In the genomic region with DNA sequence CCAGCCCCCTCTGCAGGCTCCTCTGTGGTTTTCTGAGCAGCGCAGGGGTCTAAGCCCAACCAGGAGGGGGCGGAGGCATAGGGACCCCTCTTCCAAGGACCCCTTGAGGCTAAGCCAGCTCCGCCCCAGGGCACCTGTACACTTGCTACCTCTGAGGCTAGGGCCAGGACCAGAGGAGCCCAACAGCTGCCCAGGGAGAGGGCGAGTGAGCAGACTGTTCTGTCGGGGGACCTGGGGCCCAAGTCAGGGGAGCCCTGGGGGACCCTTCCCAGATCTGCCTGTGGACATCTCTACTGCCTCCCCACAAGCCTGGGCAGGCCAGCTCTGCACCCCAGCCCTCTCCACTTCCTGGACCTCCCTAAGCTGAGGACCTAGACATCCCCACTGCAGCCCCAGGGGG, we compare ENCODE assay signal across 16 cellular contexts. TPM values are rescaled to one million over a fixed set of nuclear protein-coding genes. Genes with fewer than 3 reads are reported as not detected.
DNase-seq lines count a peak whose midpoint lies in the region; ATAC-seq and TF ChIP-seq lines count a peak whose summit lies in the region.
"Had no signal": no experiment of that assay in that cellular context is flagged by ENCODE, and none has a peak within 500 bp of the region (broad histone marks: within the 10 kb centered on the region; RNA-seq: fewer than 3 reads in every experiment).

No MANE protein-coding gene starts in this region.

- peaks cover 14% of the 10 kb centered on the region for H3K4me1 Mint-ChIP-seq in activated T-cell treated with anti-CD3 and anti-CD28 coated beads, Interleukin-2, amount 50 U/mL, for 72 hours (ENCODE audit: low read depth)
- H3K4me1 Mint-ChIP-seq in Calu3 (ENCODE audit: low read depth, unreplicated experiment) = peaks cover 9% of the 10 kb centered on the region

- no peaks in the 10 kb centered on the region for H3K9me3 Mint-ChIP-seq in activated T-cell treated with anti-CD3 and anti-CD28 coated beads, Interleukin-2, amount 50 U/mL, for 72 hours
- H3K9me3 Mint-ChIP-seq in Calu3 (ENCODE audit: low read depth, unreplicated experiment) = no peaks in the 10 kb centered on the region
- H3K9me3 Mint-ChIP-seq: stimulated activated naive B cell treated with anti-CD40 and anti-IgM and Interleukin-4, amounts not matched to agents 10 μg/mL and 1 μg/mL and 100 μg/mL, for 72 hours had no signal

- intact Hi-C loops in Calu3 (cut with micrococcal nuclease; ENCODE audit: unreplicated experiment) = no loop called here

- H4K20me1 ChIP-seq in smooth muscle cell (ENCODE audit: low read depth) = peaks cover 21% of the 10 kb centered on the region

- H3K27ac ChIP-seq in RWPE2 (ENCODE audit: poor library complexity, severe bottlenecking) = no peak overlapping the region
- no peak overlapping the region for H3K27ac ChIP-seq in smooth muscle cell (ENCODE audit: low read depth)
- H3K27ac ChIP-seq: cardiac muscle cell, right lobe of liver, upper lobe of left lung had no signal

- no peak overlapping the region for H2AFZ ChIP-seq in smooth muscle cell (ENCODE audit: low read depth)

- no peak for DNase-seq in activated T-cell treated with anti-CD3 and anti-CD28 coated beads, Interleukin-2, amount 50 U/mL, for 72 hours
- DNase-seq in activated T-cell treated with anti-CD3 and anti-CD28 coated beads for 4 hours (no peak), RWPE2 (ENCODE audit: low spot score) (peak; percentile 37), smooth muscle cell (lab: John Stamatoyannopoulos, UW; ENCODE audit: unreplicated experiment) (no peak), NCI-H226 (no peak), Calu3 (no peak)
- DNase-seq: activated gamma-delta T cell treated with Interleukin-2 at 50 U/mL for 16 hours; MV-4-11; NK-92 treated with Interleukin-12 subunit alpha and Interleukin-12 subunit beta, amount 100 ng/mL, for 24 hours; stimulated activated CD4-positive, alpha-beta T cell treated with anti-CD3 and anti-CD28 coated beads, Interleukin-4, amount 100 ng/mL, for 24 hours; stimulated activated naive B cell treated with anti-CD40 and anti-IgM and Interleukin-4, amounts not matched to agents 10 μg/mL and 1 μg/mL and 100 μg/mL, for 72 hours; upper lobe of left lung had no signal

- no peak overlapping the region for H3K9ac ChIP-seq in smooth muscle cell (ENCODE audit: low read depth)

- no peak overlapping the region for H3K4me3 ChIP-seq in RWPE2 (ENCODE audit: severe bottlenecking)
- H3K4me3 ChIP-seq in smooth muscle cell = no peak overlapping the region
- H3K4me3 ChIP-seq: right lobe of liver, upper lobe of left lung had no signal

- peak overlapping the region; percentile 13 to 21 for H3K4me3 Mint-ChIP-seq in activated T-cell treated with anti-CD3 and anti-CD28 coated beads, Interleukin-2, amount 50 U/mL, for 72 hours
- no peak overlapping the region for H3K4me3 Mint-ChIP-seq in Calu3 (ENCODE audit: low read depth, unreplicated experiment)

- peaks cover 34% of the 10 kb centered on the region for H3K27me3 Mint-ChIP-seq in activated T-cell treated with anti-CD3 and anti-CD28 coated beads, Interleukin-2, amount 50 U/mL, for 72 hours (ENCODE audit: low read depth)
- H3K27me3 Mint-ChIP-seq in Calu3 (ENCODE audit: unreplicated experiment) = peaks cover 72% of the 10 kb centered on the region

- peak overlapping the region; percentile 92 for H3K4me2 ChIP-seq in smooth muscle cell

- TF ChIP-seq CTCF in RWPE2 (IDR thresholded peaks at IDR 0.05; ENCODE audit: poor library complexity, severe bottlenecking) (no peak), smooth muscle cell (IDR thresholded peaks at IDR 0.05; ENCODE audit: borderline replicate concordance, insufficient read depth, poor library complexity, severe bottlenecking) (no peak), Calu3 (IDR thresholded peaks at IDR 0.05; ENCODE audit: unreplicated experiment) (no peak)

- no peak for ATAC-seq in activated T-cell treated with anti-CD3 and anti-CD28 coated beads, Interleukin-2, amount 50 U/mL, for 72 hours (replicated peaks in 1 of 2)
- no peak for ATAC-seq in RWPE2 (ENCODE audit: low read depth)
- ATAC-seq in esophagus mucosa = peak; percentile 12
- no peak for ATAC-seq in activated CD4-positive, CD25-positive, alpha-beta regulatory T cell treated with anti-CD3 and anti-CD28 coated beads, Interleukin-2, amount 50 U/mL, for 24 hours
- ATAC-seq: stimulated activated naive B cell treated with anti-CD40 and anti-IgM and Interleukin-4, amounts not matched to agents 10 μg/mL and 1 μg/mL and 100 μg/mL, for 72 hours had no signal

- H3F3A ChIP-seq in smooth muscle cell (ENCODE audit: low read depth) = no peaks in the 10 kb centered on the region

- H3K79me2 ChIP-seq in smooth muscle cell (ENCODE audit: low read depth) = no peaks in the 10 kb centered on the region

- BruUV-seq in Calu3 (replicated peaks; lab: Mats Ljungman, UMichigan) = no TSS peak

- peaks cover 2 to 7% of the 10 kb centered on the region in 2 donors for H3K36me3 Mint-ChIP-seq in activated T-cell treated with anti-CD3 and anti-CD28 coated beads, Interleukin-2, amount 50 U/mL, for 72 hours (ENCODE audit: insufficient read depth in 2 of 2)
- peaks cover 13% of the 10 kb centered on the region for H3K36me3 Mint-ChIP-seq in Calu3 (ENCODE audit: insufficient read depth, unreplicated experiment)

- H3K4me1 ChIP-seq in RWPE2 (ENCODE audit: insufficient read depth, poor library complexity, severe bottlenecking) (no peaks in the 10 kb centered on the region), smooth muscle cell (ENCODE audit: low read depth) (peaks cover 7% of the 10 kb centered on the region)
- H3K4me1 ChIP-seq: right lobe of liver had no signal

- peaks cover 18% of the 10 kb centered on the region for H3K36me3 ChIP-seq in RWPE2 (ENCODE audit: low read depth)
- no peaks in the 10 kb centered on the region for H3K36me3 ChIP-seq in smooth muscle cell (ENCODE audit: low read depth)
- H3K36me3 ChIP-seq: right lobe of liver, upper lobe of left lung had no signal

- WGBS in smooth muscle cell (ENCODE audit: low lambda C conversion rate) = 88% methylated on average over 3 of the region's 5 CpGs

- no peak overlapping the region for H3K27ac Mint-ChIP-seq in activated T-cell treated with anti-CD3 and anti-CD28 coated beads, Interleukin-2, amount 50 U/mL, for 72 hours
- no peak overlapping the region for H3K27ac Mint-ChIP-seq in Calu3 (ENCODE audit: unreplicated experiment)
- H3K27ac Mint-ChIP-seq: stimulated activated naive B cell treated with anti-CD40 and anti-IgM and Interleukin-4, amounts not matched to agents 10 μg/mL and 1 μg/mL and 100 μg/mL, for 72 hours had no signal

- CTCF ChIA-PET in Calu3 (lab: Charles Lee) = no interaction called here

- H3K27me3 ChIP-seq in RWPE2 (ENCODE audit: insufficient read depth, poor library complexity, severe bottlenecking) = no peaks in the 10 kb centered on the region
- no peaks in the 10 kb centered on the region for H3K27me3 ChIP-seq in smooth muscle cell (ENCODE audit: low read depth)
- H3K27me3 ChIP-seq: cardiac muscle cell had no signal

- no peaks in the 10 kb centered on the region for H3K9me3 ChIP-seq in RWPE2 (ENCODE audit: severe bottlenecking)
- no peaks in the 10 kb centered on the region for H3K9me3 ChIP-seq in smooth muscle cell (replicated peaks; ENCODE audit: low read depth)
- H3K9me3 ChIP-seq: right lobe of liver, upper lobe of left lung had no signal

RNA-seq across cellular contexts. Expression of gene B4GALNT4, which starts 1.8 kb away (rescaled TPM):
- 1 to 10 TPM; 2.1 to 2.7 TPM for total RNA-seq in activated T-cell treated with anti-CD3 and anti-CD28 coated beads, Interleukin-2, amount 50 U/mL, for 72 hours
- total RNA-seq in esophagus mucosa = 0.32 TPM
- total RNA-seq in smooth muscle cell = 21.9 and 48.8 TPM in 2 replicates
- polyA plus RNA-seq in smooth muscle cell = 44.9 and 45.8 TPM in 2 replicates
- 1.9 and 4.6 TPM in 2 replicates for total RNA-seq in Calu3 (2022)

RNA-seq across cellular contexts. Expression of gene PKP3, which starts 23.0 kb away (rescaled TPM):
- 1 to 10 TPM in 1 of 2 donors, under 1 TPM in 1; 0.16 to 1.2 TPM for total RNA-seq in activated T-cell treated with anti-CD3 and anti-CD28 coated beads, Interleukin-2, amount 50 U/mL, for 72 hours
- total RNA-seq in esophagus mucosa (359 TPM), smooth muscle cell (32.0 and 61.2 TPM in 2 replicates), Calu3 (2022) (128 and 154 TPM in 2 replicates)
- polyA plus RNA-seq in smooth muscle cell = 24.6 and 69.9 TPM in 2 replicates

RNA-seq across cellular contexts. Expression of gene SIGIRR, which starts 43.7 kb away (rescaled TPM):
- total RNA-seq in activated T-cell treated with anti-CD3 and anti-CD28 coated beads, Interleukin-2, amount 50 U/mL, for 72 hours = 10 to 100 TPM; 59.3 to 68.4 TPM
- total RNA-seq in esophagus mucosa (15.4 TPM), smooth muscle cell (15.3 and 18.3 TPM in 2 replicates), Calu3 (2022) (76.3 and 83.6 TPM in 2 replicates)
- 26.3 and 29.4 TPM in 2 replicates for polyA plus RNA-seq in smooth muscle cell

RNA-seq across cellular contexts. Expression of gene IFITM3, which starts 50.4 kb away (rescaled TPM):
- total RNA-seq in activated T-cell treated with anti-CD3 and anti-CD28 coated beads, Interleukin-2, amount 50 U/mL, for 72 hours = 10 to 100 TPM; 24.4 to 75.8 TPM
- total RNA-seq in esophagus mucosa = 180 TPM
- total RNA-seq in smooth muscle cell = 392 and 393 TPM in 2 replicates
- 3,295 and 4,132 TPM in 2 replicates for polyA plus RNA-seq in smooth muscle cell
- 264 and 492 TPM in 2 replicates for total RNA-seq in Calu3 (2022)

RNA-seq across cellular contexts. Expression of gene IFITM1, which starts 57.2 kb away (rescaled TPM):
- 100 to 1,000 TPM; 306 to 384 TPM for total RNA-seq in activated T-cell treated with anti-CD3 and anti-CD28 coated beads, Interleukin-2, amount 50 U/mL, for 72 hours
- total RNA-seq in esophagus mucosa (59.8 TPM), smooth muscle cell (355 TPM in 2 replicates), Calu3 (2022) (45.6 and 179 TPM in 2 replicates)
- 599 and 726 TPM in 2 replicates for polyA plus RNA-seq in smooth muscle cell

Comparison
In these comparisons a context has a peak if more than half of its experiments do, and no peak if none do; other contexts are left out.
1. RNA of gene PKP3, which starts 23.0 kb away (total RNA-seq): 359 TPM in esophagus mucosa (single experiment), 128 to 154 TPM in Calu3 and 32.0 to 61.2 TPM in smooth muscle cell; 0.16 to 1.2 TPM in activated T-cell treated with anti-CD3 and anti-CD28 coated beads, Interleukin-2, amount 50 U/mL, for 72 hours; every median in the first group is over 10 times any median in the second.